Comparison of ENCODE assay signal across 15 cellular contexts in genomic region chr13:100733261-100733660, GRCh38. TPM values are rescaled to one million over a fixed set of nuclear protein-coding genes. Genes with fewer than 3 reads are reported as not detected.
DNase-seq lines count a peak whose midpoint lies in the region; ATAC-seq and TF ChIP-seq lines count a peak whose summit lies in the region.
"Had no signal": no experiment of that assay in that cellular context is flagged by ENCODE, and none has a peak within 500 bp of the region (broad histone marks: within the 10 kb centered on the region; RNA-seq: fewer than 3 reads in every experiment).

No MANE protein-coding gene starts in this region.

- H2BK120ac ChIP-seq in mesendoderm (ENCODE audit: low read depth, low read length), result no peak overlapping the region

- 87% methylated on average over 3 of the region's 3 CpGs for WGBS in right lobe of liver (ENCODE audit: insufficient coverage, low coverage, low lambda C conversion rate, missing lambda C conversion rate)
- no CpG with 5 or more reads among the region's 3 CpGs for WGBS in mesendoderm (ENCODE audit: extremely low coverage, insufficient coverage, low lambda C conversion rate)

- no peak overlapping the region for H3K4me2 ChIP-seq in mesendoderm (ENCODE audit: low read length)
- H3K4me2 ChIP-seq: GM23338 had no signal

- no peaks in the 10 kb centered on the region for H3K79me1 ChIP-seq in mesendoderm (ENCODE audit: low read length)

- no peak overlapping the region for H3K18ac ChIP-seq in mesendoderm (ENCODE audit: low read length)

- intact Hi-C loops in right lobe of liver (cut with DNase I), result no loop called here

- H3K4me3 ChIP-seq in right lobe of liver (no peak overlapping the region), mesendoderm (ENCODE audit: low read length) (no peak overlapping the region)
- H3K4me3 ChIP-seq: GM12878, GM23338 had no signal

- TF ChIP-seq POLR2A in right lobe of liver (IDR thresholded peaks at IDR 0.05), result no peak

- H3K79me2 ChIP-seq in mesendoderm (ENCODE audit: control insufficient read depth, insufficient read depth, low read length), result no peaks in the 10 kb centered on the region

- H3K27me3 ChIP-seq in right lobe of liver (no peaks in the 10 kb centered on the region), mesendoderm (ENCODE audit: insufficient read depth, low read length, poor library complexity) (no peaks in the 10 kb centered on the region)

- no peak overlapping the region for H2AK5ac ChIP-seq in mesendoderm (ENCODE audit: low read length)

- ATAC-seq in right lobe of liver, result no peak
- ATAC-seq: GM12878, GM23338 had no signal

- H3K23ac ChIP-seq in mesendoderm (ENCODE audit: low read length), result no peak overlapping the region

- peaks cover 0 to 25% (median 12%) of the 10 kb centered on the region in 4 donors for H3K4me1 ChIP-seq in right lobe of liver
- H3K4me1 ChIP-seq in mesendoderm (ENCODE audit: control insufficient read depth, low read depth, low read length), result no peaks in the 10 kb centered on the region
- H3K4me1 ChIP-seq: BE2C had no signal

- no peak overlapping the region for H2BK5ac ChIP-seq in mesendoderm (ENCODE audit: low read length)

- TF ChIP-seq CTCF in C4-2B (conservative IDR thresholded peaks at IDR 0.05) (no peak), right lobe of liver (IDR thresholded peaks at IDR 0.05) (no peak)

- no peak overlapping the region for H3K9ac ChIP-seq in mesendoderm (ENCODE audit: low read length)

- DNase-seq in G401 (ENCODE audit: low spot score) (peak; percentile 88), cerebellar cortex (ENCODE audit: low spot score) (peak; percentile 87), right lobe of liver (no peak), mesendoderm (no peak), MV-4-11 (lab: John Stamatoyannopoulos, UW) (no peak)
- DNase-seq: ACHN; BE2C; Caco-2; CD4-positive, alpha-beta T cell; DMS79 treated with DMSO at 0.1 percent for 48 hours; HCEC 1CT; KBM-7 had no signal

- H3K4ac ChIP-seq in mesendoderm (ENCODE audit: low read depth, low read length), result no peak overlapping the region

- no peaks in the 10 kb centered on the region for H3K36me3 ChIP-seq in right lobe of liver
- no peaks in the 10 kb centered on the region for H3K36me3 ChIP-seq in mesendoderm (ENCODE audit: control insufficient read depth, insufficient read depth, low read length)
- H3K36me3 ChIP-seq: BE2C had no signal

- no peak overlapping the region for H4K8ac ChIP-seq in mesendoderm (ENCODE audit: low read depth, low read length)

- no peak overlapping the region for H4K5ac ChIP-seq in mesendoderm (ENCODE audit: low read length)

- in situ Hi-C loops in G401 (cut with HindIII; ENCODE audit: low sequenced_read_pairs), result no loop called here

- no peaks in the 10 kb centered on the region for H3K9me3 ChIP-seq in right lobe of liver
- H3K9me3 ChIP-seq: BE2C had no signal

- no peak overlapping the region for H2BK15ac ChIP-seq in mesendoderm (replicated peaks; ENCODE audit: low read depth)

- no peak overlapping the region for H3K56ac ChIP-seq in mesendoderm (ENCODE audit: low read length)

- H3K27ac ChIP-seq in C4-2B (peak overlapping the region; percentile 67), right lobe of liver (peak overlapping the region in 2 of 3 donors; percentile 63 to 80), mesendoderm (ENCODE audit: low read depth, low read length) (no peak overlapping the region)

RNA-seq across cellular contexts. Expression of gene TMTC4, which starts 58.7 kb away (rescaled TPM):
- 28.7 and 49.1 TPM in 2 replicates for total RNA-seq in G401 (2014; rRNA removed; shearing (Covaris generic))
- total RNA-seq in right lobe of liver, result 10 to 100 TPM; 10.7 to 17.9 (median 14.1) TPM
- 15.7 TPM for polyA plus RNA-seq in mesendoderm (2013, experiment 1 of 2)
- polyA plus RNA-seq in mesendoderm (2013, experiment 2 of 2), result 16.5 TPM

Comparison
In these comparisons a context has a peak if more than half of its experiments do, and no peak if none do; other contexts are left out.
1. DNase-seq: peak in G401 (single experiment) and cerebellar cortex (single experiment); none in right lobe of liver (0 of 3), mesendoderm (single experiment) and MV-4-11 (single experiment).